16 cellular contexts compared by ENCODE assay signal in genomic region chr17:51630101-51630671, GRCh38.
"Had no signal": no experiment of that assay in that cellular context is flagged by ENCODE, and none has a peak within 500 bp of the region (broad histone marks: within the 10 kb centered on the region; RNA-seq: fewer than 3 reads in every experiment).

No MANE protein-coding gene starts in this region.

- H3K27me3 ChIP-seq: adrenal gland, esophagus muscularis mucosa, hepatocyte, sigmoid colon had no signal

- H3K4me2 ChIP-seq: hepatocyte had no signal

- H3K4me1 Mint-ChIP-seq: activated naive CD4-positive, alpha-beta T cell treated with anti-CD3 and anti-CD28 coated beads, Interleukin-2, amount 50 U/mL, for 24 hours; mesothelial cell of epicardium; nephron progenitor cell; stimulated activated naive CD8-positive, alpha-beta T cell treated with anti-CD3 and anti-CD28 coated beads, Interleukin-15, amount 100 ng/mL, for 72 hours had no signal

- H3K79me2 ChIP-seq: hepatocyte had no signal

- H3K4me3 ChIP-seq: adrenal gland, coronary artery, esophagus muscularis mucosa, hepatocyte, lower lobe of right lung, sigmoid colon had no signal

- H3K36me3 Mint-ChIP-seq: activated naive CD4-positive, alpha-beta T cell treated with anti-CD3 and anti-CD28 coated beads, Interleukin-2, amount 50 U/mL, for 24 hours; mesothelial cell of epicardium; type B pancreatic cell had no signal

- H3K9me3 ChIP-seq: adrenal gland, esophagus muscularis mucosa, lower lobe of right lung, sigmoid colon had no signal

- DNase-seq: activated CD4-positive, alpha-beta T cell treated with anti-CD3 and anti-CD28 coated beads, Interleukin-2, amount 50 U/mL, for 48 hours; activated effector memory CD4-positive, alpha-beta T cell treated with Interleukin-2 at 50 U/mL for 16 hours; activated T-cell treated with anti-CD3 and anti-CD28 coated beads, Interleukin-2, amount 50 U/mL, for 4 hours; adrenal gland; kidney glomerular epithelial cell; lower lobe of right lung; nephron progenitor cell; sigmoid colon; stimulated activated CD4-positive, alpha-beta T cell treated with anti-CD3 and anti-CD28 coated beads, Interleukin-1b, Interleukin-23, amount 100 ng/mL, for 48 hours; stimulated activated naive CD8-positive, alpha-beta T cell treated with anti-CD3 and anti-CD28 coated beads, Interleukin-15, amount 100 ng/mL, for 72 hours had no signal

- H3K4me3 Mint-ChIP-seq: activated naive CD4-positive, alpha-beta T cell treated with anti-CD3 and anti-CD28 coated beads, Interleukin-2, amount 50 U/mL, for 24 hours; activated T-cell treated with anti-CD3 and anti-CD28 coated beads, Interleukin-2, amount 50 U/mL, for 4 hours; mesothelial cell of epicardium; nephron progenitor cell; stimulated activated naive CD8-positive, alpha-beta T cell treated with anti-CD3 and anti-CD28 coated beads, Interleukin-15, amount 100 ng/mL, for 72 hours; type B pancreatic cell had no signal

- H3K27ac ChIP-seq: adrenal gland, coronary artery, esophagus muscularis mucosa, hepatocyte, lower lobe of right lung, sigmoid colon had no signal

- H2AFZ ChIP-seq: hepatocyte had no signal

- H3K36me3 ChIP-seq: adrenal gland, esophagus muscularis mucosa, lower lobe of right lung, sigmoid colon had no signal

- H3K4me1 ChIP-seq: adrenal gland, lower lobe of right lung, sigmoid colon had no signal

- H3K27ac Mint-ChIP-seq: activated naive CD4-positive, alpha-beta T cell treated with anti-CD3 and anti-CD28 coated beads, Interleukin-2, amount 50 U/mL, for 24 hours; mesothelial cell of epicardium; nephron progenitor cell; stimulated activated naive CD8-positive, alpha-beta T cell treated with anti-CD3 and anti-CD28 coated beads, Interleukin-15, amount 100 ng/mL, for 72 hours; type B pancreatic cell had no signal

- ATAC-seq: activated T-cell treated with anti-CD3 and anti-CD28 coated beads, Interleukin-2, amount 50 U/mL, for 4 hours; lower lobe of right lung; stimulated activated naive CD8-positive, alpha-beta T cell treated with anti-CD3 and anti-CD28 coated beads, Interleukin-15, amount 100 ng/mL, for 72 hours had no signal

- H3K9me3 Mint-ChIP-seq: activated naive CD4-positive, alpha-beta T cell treated with anti-CD3 and anti-CD28 coated beads, Interleukin-2, amount 50 U/mL, for 24 hours; activated T-cell treated with anti-CD3 and anti-CD28 coated beads, Interleukin-2, amount 50 U/mL, for 4 hours; nephron progenitor cell; stimulated activated naive CD8-positive, alpha-beta T cell treated with anti-CD3 and anti-CD28 coated beads, Interleukin-15, amount 100 ng/mL, for 72 hours had no signal
